11 cellular contexts compared by ENCODE assay signal in genomic region chr13:49497272-49497671, GRCh38. TPM values are rescaled to one million over a fixed set of nuclear protein-coding genes. Genes with fewer than 3 reads are reported as not detected.
DNase-seq lines count a peak whose midpoint lies in the region; ATAC-seq and TF ChIP-seq lines count a peak whose summit lies in the region.
"Had no signal": no experiment of that assay in that cellular context is flagged by ENCODE, and none has a peak within 500 bp of the region (broad histone marks: within the 10 kb centered on the region; RNA-seq: fewer than 3 reads in every experiment).

No MANE protein-coding gene starts in this region.

- ATAC-seq in naive B cell (ENCODE audit: low read depth in 2 of 2) (no peak), Right ventricle myocardium inferior (no peak)

- H3K9me3 ChIP-seq in uterus: no peaks in the 10 kb centered on the region
- H3K9me3 ChIP-seq: pancreas had no signal

- intact Hi-C loops in activated T-helper 2 cell treated with anti-CD3 and anti-CD28 coated beads, Interferon-gamma antibody, Interleukin-2, Interleukin-4, amounts not matched to agents 10 μg/mL and 5 μg/mL and 100 μg/mL, durations not matched to agents 14 hours and 24 hours and 36 hours (cut with micrococcal nuclease): loop anchor here (1.0 to 5.0 kb wide), 3 partner anchors 44 to 196 kb away; partner anchors contain the start of gene RCBTB1
- intact Hi-C loops in uterus (cut with DNase I; ENCODE audit: low total_unique reads): no loop called here
- intact Hi-C loops in Right ventricle myocardium inferior (cut with DNase I): loop anchor here (2.0 kb wide), 1 partner anchor 88 kb away; the partner anchor contains the start of gene RCBTB1

- no peak for TF ChIP-seq POLR2A in uterus (IDR thresholded peaks at IDR 0.05)

- no peak overlapping the region for H3K4me3 ChIP-seq in uterus

- peak; percentile 10 for DNase-seq in stimulated activated CD4-positive, alpha-beta T cell treated with anti-CD3 and anti-CD28 coated beads, Interleukin-1b, Interleukin-23, amount 100 ng/mL, for 48 hours
- DNase-seq in stimulated activated CD4-positive, alpha-beta T cell treated with anti-CD3 and anti-CD28 coated beads, Interleukin-2, amount 100 ng/mL, for 24 hours: no peak
- no peak for DNase-seq in activated T-helper 2 cell treated with anti-CD3 and anti-CD28 coated beads, Interferon-gamma antibody, Interleukin-2, Interleukin-4, amounts not matched to agents 10 μg/mL and 5 μg/mL and 100 μg/mL, durations not matched to agents 14 hours and 24 hours and 36 hours (ENCODE audit: low spot score)
- DNase-seq in naive B cell (no peak), uterus (no peak), Right ventricle myocardium inferior (ENCODE audit: missing footprints) (no peak), COLO668 (lab: John Stamatoyannopoulos, UW; ENCODE audit: unreplicated experiment) (no peak), NCI-H69 (lab: John Stamatoyannopoulos, UW) (no peak)
- DNase-seq: islet precursor cell, MV-4-11, pancreas had no signal

- H3K27me3 ChIP-seq in uterus: no peaks in the 10 kb centered on the region
- H3K27me3 ChIP-seq: pancreas had no signal

- no peak for TF ChIP-seq CTCF in uterus (IDR thresholded peaks at IDR 0.05)

- peak overlapping the region; percentile 94 for H3K27ac ChIP-seq in uterus

- no peaks in the 10 kb centered on the region for H3K27me3 Mint-ChIP-seq in activated T-helper 2 cell treated with anti-CD3 and anti-CD28 coated beads, Interferon-gamma antibody, Interleukin-2, Interleukin-4, amounts not matched to agents 10 μg/mL and 5 μg/mL and 100 μg/mL, durations not matched to agents 14 hours and 24 hours and 36 hours (ENCODE audit: low read depth)
- H3K27me3 Mint-ChIP-seq in naive B cell: no peaks in the 10 kb centered on the region

- peak overlapping the region; percentile 95 for H3K27ac Mint-ChIP-seq in activated T-helper 2 cell treated with anti-CD3 and anti-CD28 coated beads, Interferon-gamma antibody, Interleukin-2, Interleukin-4, amounts not matched to agents 10 μg/mL and 5 μg/mL and 100 μg/mL, durations not matched to agents 14 hours and 24 hours and 36 hours
- peak overlapping the region; percentile 74 to 99 (median 95) for H3K27ac Mint-ChIP-seq in naive B cell

- H3K4me1 ChIP-seq in uterus: no peaks in the 10 kb centered on the region
- H3K4me1 ChIP-seq: pancreas had no signal

- peak overlapping the region; percentile 82 for H3K4me3 Mint-ChIP-seq in activated T-helper 2 cell treated with anti-CD3 and anti-CD28 coated beads, Interferon-gamma antibody, Interleukin-2, Interleukin-4, amounts not matched to agents 10 μg/mL and 5 μg/mL and 100 μg/mL, durations not matched to agents 14 hours and 24 hours and 36 hours (ENCODE audit: low read depth)
- H3K4me3 Mint-ChIP-seq in naive B cell: peak overlapping the region; percentile 69 to 95 (median 92)

- no peaks in the 10 kb centered on the region for H3K36me3 ChIP-seq in uterus
- H3K36me3 ChIP-seq: pancreas had no signal

- peaks cover 45% of the 10 kb centered on the region for H3K36me3 Mint-ChIP-seq in activated T-helper 2 cell treated with anti-CD3 and anti-CD28 coated beads, Interferon-gamma antibody, Interleukin-2, Interleukin-4, amounts not matched to agents 10 μg/mL and 5 μg/mL and 100 μg/mL, durations not matched to agents 14 hours and 24 hours and 36 hours (ENCODE audit: low read depth)
- peaks cover 0 to 7% of the 10 kb centered on the region in 2 donors for H3K36me3 Mint-ChIP-seq in naive B cell

- no peaks in the 10 kb centered on the region for H3K9me3 Mint-ChIP-seq in activated T-helper 2 cell treated with anti-CD3 and anti-CD28 coated beads, Interferon-gamma antibody, Interleukin-2, Interleukin-4, amounts not matched to agents 10 μg/mL and 5 μg/mL and 100 μg/mL, durations not matched to agents 14 hours and 24 hours and 36 hours
- no peaks in the 10 kb centered on the region for H3K9me3 Mint-ChIP-seq in naive B cell

- peaks cover 50% of the 10 kb centered on the region for H3K4me1 Mint-ChIP-seq in activated T-helper 2 cell treated with anti-CD3 and anti-CD28 coated beads, Interferon-gamma antibody, Interleukin-2, Interleukin-4, amounts not matched to agents 10 μg/mL and 5 μg/mL and 100 μg/mL, durations not matched to agents 14 hours and 24 hours and 36 hours (ENCODE audit: low read depth)
- peaks cover 33 to 43% (median 42%) of the 10 kb centered on the region in 3 donors for H3K4me1 Mint-ChIP-seq in naive B cell

RNA-seq across cellular contexts. Expression of gene PHF11, which starts 1.5 kb away (rescaled TPM):
- total RNA-seq in activated T-helper 2 cell treated with anti-CD3 and anti-CD28 coated beads, Interferon-gamma antibody, Interleukin-2, Interleukin-4, amounts not matched to agents 10 μg/mL and 5 μg/mL and 100 μg/mL, durations not matched to agents 14 hours and 24 hours and 36 hours: 47.9 and 52.9 TPM in 2 replicates
- 100 to 1,000 TPM in 2 of 6 donors, 10 to 100 TPM in 4; 84.6 to 101 (median 97.1) TPM for polyA plus RNA-seq in naive B cell (ENCODE audit: low read depth in 6 of 6)
- total RNA-seq in uterus (10 to 100 TPM; 26.2 to 70.9 (median 27.2) TPM), Right ventricle myocardium inferior (20.0 TPM)

RNA-seq across cellular contexts. Expression of gene SETDB2, which starts 53.2 kb away (rescaled TPM):
- total RNA-seq in activated T-helper 2 cell treated with anti-CD3 and anti-CD28 coated beads, Interferon-gamma antibody, Interleukin-2, Interleukin-4, amounts not matched to agents 10 μg/mL and 5 μg/mL and 100 μg/mL, durations not matched to agents 14 hours and 24 hours and 36 hours: 10.8 and 11.0 TPM in 2 replicates
- polyA plus RNA-seq in naive B cell (ENCODE audit: low read depth in 6 of 6): 10 to 100 TPM in 5 of 6 donors, 1 to 10 TPM in 1; 8.6 to 35.7 (median 26.7) TPM
- total RNA-seq in uterus: 10 to 100 TPM in 3 of 4 donors, 1 to 10 TPM in 1; 9.5 to 24.1 (median 19.0) TPM
- total RNA-seq in Right ventricle myocardium inferior: 13.1 TPM

RNA-seq across cellular contexts. Expression of gene CAB39L, which starts 53.4 kb away (rescaled TPM):
- 4.0 and 5.8 TPM in 2 replicates for total RNA-seq in activated T-helper 2 cell treated with anti-CD3 and anti-CD28 coated beads, Interferon-gamma antibody, Interleukin-2, Interleukin-4, amounts not matched to agents 10 μg/mL and 5 μg/mL and 100 μg/mL, durations not matched to agents 14 hours and 24 hours and 36 hours
- polyA plus RNA-seq in naive B cell (ENCODE audit: low read depth in 6 of 6): 1 to 10 TPM; 2.7 to 6.8 (median 5.4) TPM
- total RNA-seq in uterus (10 to 100 TPM; 12.0 to 24.7 (median 18.5) TPM), Right ventricle myocardium inferior (22.1 TPM)
